In the genomic region with DNA sequence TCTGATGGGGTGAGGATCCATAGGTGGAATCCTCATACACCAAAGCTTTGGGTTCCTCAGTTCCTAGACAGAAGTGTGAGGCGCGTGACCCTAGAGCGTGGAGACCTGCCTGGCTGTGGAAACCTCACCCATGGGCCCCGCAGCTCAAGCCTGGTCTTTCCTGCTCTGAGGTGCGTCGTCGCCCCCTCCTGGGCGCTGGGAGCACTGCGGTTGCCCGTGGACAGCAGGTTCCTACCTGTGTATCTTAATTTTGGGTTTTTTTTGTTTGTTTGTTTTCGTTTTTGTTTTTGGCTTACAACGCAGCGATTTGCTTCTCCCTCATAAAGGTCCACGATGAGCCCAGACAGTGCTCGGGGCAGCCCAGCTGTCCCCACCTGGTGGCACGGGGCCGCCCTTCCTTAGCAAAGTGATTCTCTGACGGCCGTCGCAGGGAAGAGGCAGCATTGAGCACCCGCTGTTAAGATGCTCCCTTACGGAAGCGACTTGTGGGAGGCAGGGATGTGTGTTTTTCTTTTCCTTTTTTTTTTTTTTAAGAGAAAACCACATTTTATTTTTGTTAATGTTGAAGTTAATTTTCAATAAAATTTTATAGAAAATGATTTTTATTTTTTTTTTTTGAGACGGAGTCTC, we compare ENCODE assay signal across 8 cellular contexts. TPM values are rescaled to one million over a fixed set of nuclear protein-coding genes. Genes with fewer than 3 reads are reported as not detected.
DNase-seq lines count a peak whose midpoint lies in the region; ATAC-seq, FAIRE-seq and TF ChIP-seq lines count a peak whose summit lies in the region.

No MANE protein-coding gene starts in this region.

- H3K79me1 ChIP-seq in neuronal stem cell (ENCODE audit: low read depth, low read length) = no peaks in the 10 kb centered on the region

- no peak for TF ChIP-seq EP300 in stomach (IDR thresholded peaks at IDR 0.05)

- no peak overlapping the region for H2BK12ac ChIP-seq in neuronal stem cell (ENCODE audit: low read length)

- H3K36me3 ChIP-seq in Peyer's patch (peaks cover 0 to 53% (median 0%) of the 10 kb centered on the region in 3 donors), neuronal stem cell (replicated peaks in 1 of 2; ENCODE audit: control insufficient read depth in 2 of 2, insufficient read depth in 2 of 2, low read length in 2 of 2) (peaks cover 0 to 29% of the 10 kb centered on the region in 2 donors), stomach (peaks cover 26 to 61% (median 55%) of the 10 kb centered on the region in 4 donors)

- H3K4me2 ChIP-seq in neuronal stem cell (ENCODE audit: insufficient read depth, low read length, poor library complexity, severe bottlenecking) = peak overlapping the region; percentile 51

- intact Hi-C loops in stomach (cut with DNase I; ENCODE audit: low total_unique reads) = no loop called here

- H2AK5ac ChIP-seq in neuronal stem cell (ENCODE audit: low read depth, low read length) = no peak overlapping the region

- no peak overlapping the region for H4K8ac ChIP-seq in neuronal stem cell (ENCODE audit: low read depth, low read length)

- no peak for ATAC-seq in GM21576 (IDR thresholded peaks at IDR 0.05; ENCODE audit: unreplicated experiment)

- no peak overlapping the region for H2BK15ac ChIP-seq in neuronal stem cell (ENCODE audit: low read length)

- TF ChIP-seq CTCF in Peyer's patch (IDR thresholded peaks at IDR 0.05) = peak; percentile 69 to 92 (median 85)
- TF ChIP-seq CTCF in stomach (IDR thresholded peaks at IDR 0.05) = peak in 5 of 7 experiments; percentile 90 to 95 (median 92)

- H3K4ac ChIP-seq in neuronal stem cell (ENCODE audit: low read length) = no peak overlapping the region

- H3K27ac ChIP-seq in Peyer's patch (no peak overlapping the region), neuronal stem cell (replicated peaks; ENCODE audit: low read length) (no peak overlapping the region), stomach (no peak overlapping the region)

- H3K27me3 ChIP-seq in Peyer's patch (no peaks in the 10 kb centered on the region), neuronal stem cell (ENCODE audit: control insufficient read depth in 3 of 3, insufficient read depth in 3 of 3, low read depth in 1 of 3, low read length in 3 of 3) (no peaks in the 10 kb centered on the region), stomach (no peaks in the 10 kb centered on the region)

- DNase-seq in EL (peak; percentile 53), HTR-8/SVneo (ENCODE audit: insufficient read length, low spot score) (peak; percentile 87), Peyer's patch (peak; percentile 78 to 90 (median 83)), activated T-helper 1 cell treated with Interleukin-2 at 50 U/mL for 16 hours (ENCODE audit: low read depth) (peak; percentile 69), fibroblast of the conjunctiva (ENCODE audit: low read depth) (peak; percentile 21), neuronal stem cell (ENCODE audit: low spot score) (peak; percentile 61), stomach (peak; percentile 86)

- H3K4me1 ChIP-seq in Peyer's patch (peaks cover 0 to 6% (median 0%) of the 10 kb centered on the region in 4 donors), neuronal stem cell (ENCODE audit: control insufficient read depth in 2 of 2, insufficient read depth in 1 of 2, low read depth in 1 of 2, low read length in 2 of 2) (peaks cover 0 to 2% of the 10 kb centered on the region in 2 donors), stomach (peaks cover 8 to 28% (median 26%) of the 10 kb centered on the region in 4 donors)

- no peak overlapping the region for H4K91ac ChIP-seq in neuronal stem cell (ENCODE audit: low read depth, low read length, poor library complexity)

- no peak for FAIRE-seq in HTR-8/SVneo (lab: Jason Lieb, UNC)

- peak overlapping the region; percentile 64 for H3K9ac ChIP-seq in neuronal stem cell (ENCODE audit: low read depth, low read length, poor library complexity)

- H2AFZ ChIP-seq in neuronal stem cell (ENCODE audit: low read length) = no peak overlapping the region

- H3K23ac ChIP-seq in neuronal stem cell (ENCODE audit: low read depth, low read length, poor library complexity) = peak overlapping the region; percentile 39

- H3K14ac ChIP-seq in neuronal stem cell (ENCODE audit: low read length) = no peak overlapping the region

- no peak overlapping the region for H2BK5ac ChIP-seq in neuronal stem cell (ENCODE audit: low read length)

- no peak for TF ChIP-seq POLR2A in Peyer's patch (IDR thresholded peaks at IDR 0.05)
- no peak for TF ChIP-seq POLR2A in stomach (IDR thresholded peaks at IDR 0.05)

- no peaks in the 10 kb centered on the region for H3K9me3 ChIP-seq in Peyer's patch
- peaks cover 0 to 3% of the 10 kb centered on the region in 2 donors for H3K9me3 ChIP-seq in neuronal stem cell (replicated peaks in 1 of 2; ENCODE audit: control insufficient read depth in 2 of 2, insufficient read depth in 1 of 2, low read depth in 1 of 2, low read length in 2 of 2)
- no peaks in the 10 kb centered on the region for H3K9me3 ChIP-seq in stomach

- peak overlapping the region; percentile 1 for H3K18ac ChIP-seq in neuronal stem cell (ENCODE audit: low read length)

- H3K4me3 ChIP-seq in Peyer's patch = no peak overlapping the region
- H3K4me3 ChIP-seq in neuronal stem cell (ENCODE audit: low read length in 2 of 2) = no peak overlapping the region
- no peak overlapping the region for H3K4me3 ChIP-seq in stomach

- H2BK120ac ChIP-seq in neuronal stem cell (ENCODE audit: low read depth, low read length) = no peak overlapping the region

- WGBS in neuronal stem cell (ENCODE audit: extremely low coverage in 2 of 2, insufficient read length in 2 of 2, insufficient replicate concordance in 1 of 2), 2 donors = no CpG with 5 or more reads among the region's 24 CpGs
- WGBS in stomach, 5 donors = 23 to 31% (median 25%) methylated on average over 22 to 24 of the region's 24 CpGs

RNA-seq across cellular contexts. Expression of gene TRAPPC10, which starts 36.5 kb away (rescaled TPM):
- total RNA-seq in Peyer's patch = 100 to 1,000 TPM in 1 of 4 donors, 10 to 100 TPM in 3; 62.2 to 153 (median 93.0) TPM
- polyA plus RNA-seq in neuronal stem cell (2013, experiment 1 of 2) = 11.6 TPM
- 12.2 TPM for polyA plus RNA-seq in neuronal stem cell (2013, experiment 2 of 2)
- 10 to 100 TPM; 14.6 to 88.1 (median 46.9) TPM for total RNA-seq in stomach
- polyA plus RNA-seq in stomach = 1 to 10 TPM; 3.7 to 7.3 (median 6.0) TPM

Comparison
In these comparisons a context has a peak if more than half of its experiments do, and no peak if none do; other contexts are left out.
1. DNase-seq: peak in every context shown above with its lines; median percentile 87 in HTR-8/SVneo; 86 in stomach; 83 in Peyer's patch; 69 in activated T-helper 1 cell treated with Interleukin-2 at 50 U/mL for 16 hours; 61 in neuronal stem cell; 53 in EL; 21 in fibroblast of the conjunctiva.